ENCODE assay signal across 15 cellular contexts in the genomic region with DNA sequence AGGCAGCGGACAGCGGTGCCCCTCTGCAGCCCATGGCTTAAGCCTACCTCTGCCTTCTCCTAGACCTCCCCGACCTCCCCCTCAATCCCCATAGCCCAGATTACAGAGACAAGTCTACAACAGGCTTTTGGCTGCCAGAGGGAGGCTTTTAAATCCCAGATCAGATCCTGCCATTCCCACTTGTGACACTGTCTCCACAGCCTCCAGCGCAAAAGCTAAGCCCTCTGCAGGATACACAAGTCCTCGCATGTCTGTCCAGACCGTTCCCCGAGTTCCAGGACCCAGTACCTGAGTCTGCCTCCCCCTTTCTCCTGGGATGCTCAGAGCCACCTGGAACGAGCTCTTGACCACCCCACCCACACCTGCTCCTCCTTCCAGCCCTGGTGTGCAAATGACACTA. TPM values are rescaled to one million over a fixed set of nuclear protein-coding genes. Genes with fewer than 3 reads are reported as not detected.
DNase-seq lines count a peak whose midpoint lies in the region; ATAC-seq and TF ChIP-seq lines count a peak whose summit lies in the region.
"Had no signal": no experiment of that assay in that cellular context is flagged by ENCODE, and none has a peak within 500 bp of the region (broad histone marks: within the 10 kb centered on the region; RNA-seq: fewer than 3 reads in every experiment).

No MANE protein-coding gene starts in this region.

- no peaks in the 10 kb centered on the region for H3K9me3 ChIP-seq in smooth muscle cell (replicated peaks; ENCODE audit: low read depth)

- H3K4me1 ChIP-seq in foreskin keratinocyte (peaks cover 10% of the 10 kb centered on the region), smooth muscle cell (ENCODE audit: low read depth) (no peaks in the 10 kb centered on the region)

- H3K4me3 Mint-ChIP-seq in activated naive CD4-positive, alpha-beta T cell treated with anti-CD3 and anti-CD28 coated beads, Interleukin-2, amount 10 ng/mL, durations not matched to agents 7 days and 5 days = no peak overlapping the region
- H3K4me3 Mint-ChIP-seq in WTC11 = no peak overlapping the region
- no peak overlapping the region for H3K4me3 Mint-ChIP-seq in stimulated activated effector memory CD8-positive, alpha-beta T cell treated with anti-CD3 and anti-CD28 coated beads, Interleukin-12 subunit alpha, Interleukin-12 subunit beta, amount 100 ng/mL, for 72 hours

- CTCF ChIA-PET in activated naive CD4-positive, alpha-beta T cell treated with anti-CD3 and anti-CD28 coated beads, Interleukin-2, amount 10 ng/mL, durations not matched to agents 7 days and 5 days (lab: Charles Lee) = interaction anchor here (1.0 to 5.1 kb wide), 16 partner anchors 10 to 205 kb away, joined by 3 to 87 read pairs (median 10); partner anchors contain the start of gene MTSS2
- CTCF ChIA-PET in WTC11 (lab: Charles Lee) = interaction anchor here (0.7 to 4.1 kb wide), 13 partner anchors 9 to 116 kb away, joined by 3 to 142 read pairs (median 20); partner anchors contain the start of gene MTSS2

- H3K27me3 ChIP-seq in foreskin keratinocyte = no peaks in the 10 kb centered on the region
- H3K27me3 ChIP-seq in smooth muscle cell (ENCODE audit: low read depth) = no peaks in the 10 kb centered on the region

- H3F3A ChIP-seq in smooth muscle cell (ENCODE audit: low read depth) = no peaks in the 10 kb centered on the region

- peaks cover 11% of the 10 kb centered on the region for H3K4me1 Mint-ChIP-seq in activated naive CD4-positive, alpha-beta T cell treated with anti-CD3 and anti-CD28 coated beads, Interleukin-2, amount 10 ng/mL, durations not matched to agents 7 days and 5 days
- H3K4me1 Mint-ChIP-seq in WTC11 = no peaks in the 10 kb centered on the region
- no peaks in the 10 kb centered on the region for H3K4me1 Mint-ChIP-seq in stimulated activated effector memory CD8-positive, alpha-beta T cell treated with anti-CD3 and anti-CD28 coated beads, Interleukin-12 subunit alpha, Interleukin-12 subunit beta, amount 100 ng/mL, for 72 hours

- no peaks in the 10 kb centered on the region for H3K79me2 ChIP-seq in smooth muscle cell (ENCODE audit: low read depth)

- H3K27ac ChIP-seq in foreskin keratinocyte (no peak overlapping the region), smooth muscle cell (ENCODE audit: low read depth) (no peak overlapping the region), substantia nigra (ENCODE audit: low read depth, low read length, poor library complexity, severe bottlenecking) (no peak overlapping the region)

- H3K36me3 ChIP-seq in smooth muscle cell (ENCODE audit: low read depth) = no peaks in the 10 kb centered on the region

- H3K9me3 Mint-ChIP-seq in activated naive CD4-positive, alpha-beta T cell treated with anti-CD3 and anti-CD28 coated beads, Interleukin-2, amount 10 ng/mL, durations not matched to agents 7 days and 5 days = no peaks in the 10 kb centered on the region
- no peaks in the 10 kb centered on the region for H3K9me3 Mint-ChIP-seq in WTC11
- H3K9me3 Mint-ChIP-seq in stimulated activated effector memory CD8-positive, alpha-beta T cell treated with anti-CD3 and anti-CD28 coated beads, Interleukin-12 subunit alpha, Interleukin-12 subunit beta, amount 100 ng/mL, for 72 hours = no peaks in the 10 kb centered on the region

- WGBS in smooth muscle cell (ENCODE audit: low lambda C conversion rate) = 86% methylated on average over 8 of the region's 8 CpGs

- ATAC-seq in WTC11 (no peak), foreskin keratinocyte (no peak), HG03354 (IDR thresholded peaks at IDR 0.05; ENCODE audit: poor library complexity, severe bottlenecking, unreplicated experiment) (no peak)
- no peak for ATAC-seq in stimulated activated effector memory CD8-positive, alpha-beta T cell treated with anti-CD3 and anti-CD28 coated beads, Interleukin-12 subunit alpha, Interleukin-12 subunit beta, amount 100 ng/mL, for 72 hours
- ATAC-seq: HCT116 had no signal

- no peak overlapping the region for H3K9ac ChIP-seq in smooth muscle cell (ENCODE audit: low read depth)

- no peak for DNase-seq in activated naive CD4-positive, alpha-beta T cell treated with anti-CD3 and anti-CD28 coated beads, Interleukin-2, amount 10 ng/mL, durations not matched to agents 7 days and 5 days
- no peak for DNase-seq in activated naive CD4-positive, alpha-beta T cell (lab: John Stamatoyannopoulos, UW)
- no peak for DNase-seq in WTC11 (ENCODE audit: low spot score)
- DNase-seq in foreskin keratinocyte = no peak
- no peak for DNase-seq in stimulated activated effector memory CD8-positive, alpha-beta T cell treated with anti-CD3 and anti-CD28 coated beads, Interleukin-12 subunit alpha, Interleukin-12 subunit beta, amount 100 ng/mL, for 72 hours (ENCODE audit: low spot score in 2 of 2)
- DNase-seq in smooth muscle cell (lab: John Stamatoyannopoulos, UW; ENCODE audit: unreplicated experiment) = no peak
- no peak for DNase-seq in substantia nigra (lab: John Stamatoyannopoulos, UW)
- DNase-seq: 8988T, DMS79 treated with DMSO at 0.1 percent for 48 hours, KBM-7, NCI-H1105, NCI-H2081 treated with DMSO at 0.1 percent for 48 hours, SHP77 had no signal

- H3K27me3 Mint-ChIP-seq in activated naive CD4-positive, alpha-beta T cell treated with anti-CD3 and anti-CD28 coated beads, Interleukin-2, amount 10 ng/mL, durations not matched to agents 7 days and 5 days = no peaks in the 10 kb centered on the region
- no peaks in the 10 kb centered on the region for H3K27me3 Mint-ChIP-seq in WTC11 (ENCODE audit: low read depth)

- POLR2A ChIA-PET in WTC11 (lab: Charles Lee) = no interaction called here

- H3K36me3 Mint-ChIP-seq in activated naive CD4-positive, alpha-beta T cell treated with anti-CD3 and anti-CD28 coated beads, Interleukin-2, amount 10 ng/mL, durations not matched to agents 7 days and 5 days = peaks cover 18% of the 10 kb centered on the region
- H3K36me3 Mint-ChIP-seq in WTC11 = peaks cover 6% of the 10 kb centered on the region; the same call in 1 of the 2 replicates
- H3K36me3 Mint-ChIP-seq in stimulated activated effector memory CD8-positive, alpha-beta T cell treated with anti-CD3 and anti-CD28 coated beads, Interleukin-12 subunit alpha, Interleukin-12 subunit beta, amount 100 ng/mL, for 72 hours = peaks cover 48% of the 10 kb centered on the region

- no peak overlapping the region for H2AFZ ChIP-seq in smooth muscle cell (ENCODE audit: low read depth)

- H3K4me2 ChIP-seq in smooth muscle cell = no peak overlapping the region

- H4K20me1 ChIP-seq in smooth muscle cell (ENCODE audit: low read depth) = no peaks in the 10 kb centered on the region

- no peak for TF ChIP-seq CTCF in WTC11 (IDR thresholded peaks at IDR 0.05)
- peak; percentile 21 for TF ChIP-seq CTCF in foreskin keratinocyte (conservative IDR thresholded peaks at IDR 0.05)
- TF ChIP-seq CTCF in smooth muscle cell (IDR thresholded peaks at IDR 0.05; ENCODE audit: borderline replicate concordance, insufficient read depth, poor library complexity, severe bottlenecking) = no peak

- H3K27ac Mint-ChIP-seq in activated naive CD4-positive, alpha-beta T cell treated with anti-CD3 and anti-CD28 coated beads, Interleukin-2, amount 10 ng/mL, durations not matched to agents 7 days and 5 days = peak overlapping the region; percentile 55
- H3K27ac Mint-ChIP-seq in WTC11 = 0 out of 2 replicates have a peak overlapping the region, but pooled peaks have one; percentile 45
- H3K27ac Mint-ChIP-seq in stimulated activated effector memory CD8-positive, alpha-beta T cell treated with anti-CD3 and anti-CD28 coated beads, Interleukin-12 subunit alpha, Interleukin-12 subunit beta, amount 100 ng/mL, for 72 hours = peak overlapping the region; percentile 73

- H3K4me3 ChIP-seq in smooth muscle cell = no peak overlapping the region

TF ChIP-seq in WTC11, 78 proteins besides CTCF, POLR2A, EP300 and RAD21 (continues in another document):
- TF ChIP-seq GTF2I (CRISPR knock-in tag; conservative IDR thresholded peaks at IDR 0.05) (no peak), JUN (CRISPR knock-in tag; IDR thresholded peaks at IDR 0.05) (no peak), ZNF671 (CRISPR knock-in tag; IDR thresholded peaks at IDR 0.05) (no peak), TEAD4 (CRISPR knock-in tag; IDR thresholded peaks at IDR 0.05) (no peak), NR1H2 (CRISPR knock-in tag; IDR thresholded peaks at IDR 0.05) (no peak), ZBTB21 (CRISPR knock-in tag; IDR thresholded peaks at IDR 0.05; ENCODE audit: borderline replicate concordance) (no peak)
- TF ChIP-seq, protein P1, sequence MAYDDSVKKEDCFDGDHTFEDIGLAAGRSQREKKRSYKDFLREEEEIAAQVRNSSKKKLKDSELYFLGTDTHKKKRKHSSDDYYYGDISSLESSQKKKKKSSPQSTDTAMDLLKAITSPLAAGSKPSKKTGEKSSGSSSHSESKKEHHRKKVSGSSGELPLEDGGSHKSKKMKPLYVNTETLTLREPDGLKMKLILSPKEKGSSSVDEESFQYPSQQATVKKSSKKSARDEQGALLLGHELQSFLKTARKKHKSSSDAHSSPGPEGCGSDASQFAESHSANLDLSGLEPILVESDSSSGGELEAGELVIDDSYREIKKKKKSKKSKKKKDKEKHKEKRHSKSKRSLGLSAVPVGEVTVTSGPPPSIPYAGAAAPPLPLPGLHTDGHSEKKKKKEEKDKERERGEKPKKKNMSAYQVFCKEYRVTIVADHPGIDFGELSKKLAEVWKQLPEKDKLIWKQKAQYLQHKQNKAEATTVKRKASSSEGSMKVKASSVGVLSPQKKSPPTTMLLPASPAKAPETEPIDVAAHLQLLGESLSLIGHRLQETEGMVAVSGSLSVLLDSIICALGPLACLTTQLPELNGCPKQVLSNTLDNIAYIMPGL (CRISPR knock-in tag; IDR thresholded peaks at IDR 0.05) = no peak
- TF ChIP-seq, protein P2, sequence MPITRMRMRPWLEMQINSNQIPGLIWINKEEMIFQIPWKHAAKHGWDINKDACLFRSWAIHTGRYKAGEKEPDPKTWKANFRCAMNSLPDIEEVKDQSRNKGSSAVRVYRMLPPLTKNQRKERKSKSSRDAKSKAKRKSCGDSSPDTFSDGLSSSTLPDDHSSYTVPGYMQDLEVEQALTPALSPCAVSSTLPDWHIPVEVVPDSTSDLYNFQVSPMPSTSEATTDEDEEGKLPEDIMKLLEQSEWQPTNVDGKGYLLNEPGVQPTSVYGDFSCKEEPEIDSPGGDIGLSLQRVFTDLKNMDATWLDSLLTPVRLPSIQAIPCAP (CRISPR knock-in tag; IDR thresholded peaks at IDR 0.05) = no peak

RNA-seq across cellular contexts. Expression of gene VAC14, which starts 31.2 kb away (rescaled TPM):
- total RNA-seq in WTC11 (2021) (58.0 to 60.9 TPM (median 60.1 TPM) in 3 replicates), foreskin keratinocyte (39.2 and 42.2 TPM in 2 replicates), smooth muscle cell (22.7 and 27.9 TPM in 2 replicates)
- polyA plus RNA-seq in foreskin keratinocyte (33.5 and 41.8 TPM in 2 replicates), smooth muscle cell (42.0 and 52.3 TPM in 2 replicates)
